Comparison of ENCODE assay signal across 1 cellular context in the genomic region with DNA sequence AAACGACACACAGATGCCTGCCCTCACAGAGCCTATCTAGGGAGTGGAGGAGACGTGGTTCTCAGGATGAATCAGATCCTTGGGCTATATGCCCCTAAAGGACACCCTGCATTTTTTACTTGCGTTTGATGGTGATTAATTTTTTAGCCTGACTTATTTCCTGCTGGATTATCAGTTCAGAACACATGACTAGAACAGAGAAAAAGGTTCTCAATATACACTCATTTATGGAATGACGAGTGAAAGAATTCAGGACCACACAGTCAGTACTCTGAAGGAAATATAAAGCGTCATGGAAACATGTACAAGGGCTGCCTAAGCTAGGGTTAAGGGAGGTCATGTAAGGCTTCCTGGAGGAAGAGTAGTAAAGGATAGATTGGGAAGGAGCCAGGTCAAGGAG.
TF ChIP-seq lines count a peak whose summit lies in the region.

No MANE protein-coding gene starts in this region.

TF ChIP-seq in H1, 55 proteins besides CTCF, POLR2A, EP300 and RAD21 (continued from another document):
- TF ChIP-seq CHD1 (IDR thresholded peaks at IDR 0.05; ENCODE audit: low read depth, low read length), result no peak
- TF ChIP-seq BACH1 (IDR thresholded peaks at IDR 0.05; ENCODE audit: low read length), result no peak
- TF ChIP-seq KDM4A (IDR thresholded peaks at IDR 0.05; ENCODE audit: low read depth, low read length, severe bottlenecking), result no peak
- no peak for TF ChIP-seq JUN (IDR thresholded peaks at IDR 0.05; ENCODE audit: low read depth, low read length)
- TF ChIP-seq CBX5 (IDR thresholded peaks at IDR 0.05; ENCODE audit: low read depth, low read length), result no peak
- TF ChIP-seq SP1 (IDR thresholded peaks at IDR 0.05; ENCODE audit: low read depth, low read length), result no peak
- no peak for TF ChIP-seq ASH2L (IDR thresholded peaks at IDR 0.05; ENCODE audit: low read length)
- TF ChIP-seq YY1 (IDR thresholded peaks at IDR 0.05; ENCODE audit: low read depth, low read length), result no peak
- TF ChIP-seq CHD2 (IDR thresholded peaks at IDR 0.05; ENCODE audit: low read length), result no peak
- TF ChIP-seq RBBP5 (IDR thresholded peaks at IDR 0.05; ENCODE audit: borderline replicate concordance, low read depth, low read length), result no peak
- no peak for TF ChIP-seq RFX5 (IDR thresholded peaks at IDR 0.05; ENCODE audit: borderline replicate concordance, low read depth, low read length)
- no peak for TF ChIP-seq POU5F1 (IDR thresholded peaks at IDR 0.05; ENCODE audit: low read depth, low read length)
- no peak for TF ChIP-seq GTF2F1 (IDR thresholded peaks at IDR 0.05; ENCODE audit: borderline replicate concordance, low read depth, low read length)
- no peak for TF ChIP-seq SP4 (IDR thresholded peaks at IDR 0.05; ENCODE audit: low read length)
